ENCODE assay signal across 15 cellular contexts in genomic region chr9:106588601-106589000, GRCh38.
DNase-seq lines count a peak whose midpoint lies in the region; ATAC-seq and TF ChIP-seq lines count a peak whose summit lies in the region.
"Had no signal": no experiment of that assay in that cellular context is flagged by ENCODE, and none has a peak within 500 bp of the region (broad histone marks: within the 10 kb centered on the region; RNA-seq: fewer than 3 reads in every experiment).

No MANE protein-coding gene starts in this region.

- no peaks in the 10 kb centered on the region for H3K36me3 ChIP-seq in HCT116 (ENCODE audit: control insufficient read depth in 1 of 2, insufficient read depth in 2 of 2, low read length in 2 of 2)
- no peaks in the 10 kb centered on the region for H3K36me3 ChIP-seq in psoas muscle (ENCODE audit: insufficient read depth in 1 of 2, low read depth in 1 of 2)
- H3K36me3 ChIP-seq: heart left ventricle had no signal

- H3K9me3 ChIP-seq in HCT116 (ENCODE audit: control insufficient read depth in 1 of 2, insufficient read depth in 1 of 2, low read depth in 1 of 2, low read length in 2 of 2) (no peaks in the 10 kb centered on the region), psoas muscle (no peaks in the 10 kb centered on the region)
- H3K9me3 ChIP-seq: body of pancreas had no signal

- no peak overlapping the region for H3K9ac ChIP-seq in HCT116 (ENCODE audit: low read length)

- no peaks in the 10 kb centered on the region for H4K20me1 ChIP-seq in HCT116 (ENCODE audit: insufficient read depth)

- BruUV-seq in HCT116 (replicated peaks; lab: Mats Ljungman, UMichigan), result no TSS peak

- TF ChIP-seq POLR2A in HCT116 (IDR thresholded peaks at IDR 0.05; ENCODE audit: borderline replicate concordance, extremely low read depth, insufficient read depth, insufficient read length), result no peak

- H2AFZ ChIP-seq in HCT116 (ENCODE audit: low read depth, low read length, poor library complexity, severe bottlenecking), result peak overlapping the region; percentile 80

- CTCF ChIA-PET in HCT116 (lab: Charles Lee), result no interaction called here

- peak overlapping the region; percentile 52 for H3K4me2 ChIP-seq in HCT116 (ENCODE audit: low read length)

- H3K4me3 ChIP-seq in HCT116 (replicated peaks in 1 of 2; ENCODE audit: low read depth in 1 of 2, low read length in 2 of 2), result no peak overlapping the region
- no peak overlapping the region for H3K4me3 ChIP-seq in psoas muscle
- H3K4me3 ChIP-seq: body of pancreas, heart left ventricle had no signal

- DNase-seq in HCT116 (ENCODE audit: low read depth, low spot score) (peak; percentile 18), SW480 (ENCODE audit: low spot score) (peak; percentile 27), foreskin keratinocyte (peak; percentile 96 to 98), psoas muscle (no peak), C1 segment of cervical spinal cord (lab: John Stamatoyannopoulos, UW) (no peak), cerebellar nuclear complex (lab: John Stamatoyannopoulos, UW) (no peak), NCI-H1930 (lab: John Stamatoyannopoulos, UW) (no peak), NCI-H446 (lab: John Stamatoyannopoulos, UW) (no peak)
- DNase-seq: activated CD4-positive, alpha-beta T cell treated with anti-CD3 and anti-CD28 coated beads for 1 hour; activated T-cell treated with anti-CD3 and anti-CD28 coated beads, Interleukin-2, amount 50 U/mL, for 48 hours; body of pancreas; effector memory CD4-positive, alpha-beta T cell; heart left ventricle; KBM-7; left ventricle myocardium superior had no signal

- TF ChIP-seq CTCF in HCT116 (IDR thresholded peaks at IDR 0.05 in 2 of 3, conservative IDR thresholded peaks at IDR 0.05 in 1 of 3; ENCODE audit: borderline replicate concordance in 1 of 3, insufficient read depth in 1 of 3, low read depth in 2 of 3, low read length in 2 of 3), result no peak
- TF ChIP-seq CTCF in foreskin keratinocyte (conservative IDR thresholded peaks at IDR 0.05), result no peak
- no peak for TF ChIP-seq CTCF in psoas muscle (IDR thresholded peaks at IDR 0.05)

- H3K9me2 ChIP-seq in HCT116 (ENCODE audit: insufficient read depth), result no peaks in the 10 kb centered on the region

- TF ChIP-seq RAD21 in HCT116 (IDR thresholded peaks at IDR 0.05; ENCODE audit: low read depth), result no peak

- POLR2A ChIA-PET in HCT116 (lab: Charles Lee), result no interaction called here

- H3K27me3 ChIP-seq in HCT116 (ENCODE audit: insufficient read depth, low read length) (no peaks in the 10 kb centered on the region), foreskin keratinocyte (no peaks in the 10 kb centered on the region), psoas muscle (ENCODE audit: insufficient read depth in 3 of 3, low read length in 2 of 3) (no peaks in the 10 kb centered on the region)
- H3K27me3 ChIP-seq: body of pancreas, heart left ventricle had no signal

- peaks cover 4 to 11% of the 10 kb centered on the region in 2 experiments for H3K4me1 ChIP-seq in HCT116 (ENCODE audit: control insufficient read depth in 1 of 2, insufficient read depth in 2 of 2, low read length in 2 of 2)
- peaks cover 42% of the 10 kb centered on the region for H3K4me1 ChIP-seq in foreskin keratinocyte
- H3K4me1 ChIP-seq in psoas muscle, result no peaks in the 10 kb centered on the region
- H3K4me1 ChIP-seq: body of pancreas, heart left ventricle had no signal

- no peaks in the 10 kb centered on the region for H3K79me2 ChIP-seq in HCT116 (ENCODE audit: insufficient read depth, low read length)

- intact Hi-C loops in HCT116 (cut with micrococcal nuclease), result no loop called here
- intact Hi-C loops in psoas muscle (cut with DNase I), result no loop called here

- RAD21 ChIA-PET in HCT116 (lab: Charles Lee; ENCODE audit: low non-redundant PET in 1 of 2, low total read pairs in 2 of 2, uncharacterized antibody in 2 of 2, unreplicated experiment in 2 of 2), result no interaction called here

- ATAC-seq in HCT116 (peak; percentile 79), foreskin keratinocyte (peak; percentile 84), psoas muscle (peak; percentile 39 to 73 (median 56))
- ATAC-seq: body of pancreas, left ventricle myocardium superior had no signal

- WGBS in psoas muscle, 3 donors, result 31 to 51% (median 37%) methylated on average over 5 of the region's 5 CpGs

- H3K27ac ChIP-seq in HCT116 (ENCODE audit: low read depth, low read length), result no peak overlapping the region
- peak overlapping the region; percentile 79 for H3K27ac ChIP-seq in foreskin keratinocyte
- no peak overlapping the region for H3K27ac ChIP-seq in psoas muscle
- H3K27ac ChIP-seq: body of pancreas, heart left ventricle had no signal

TF ChIP-seq in HCT116, 20 proteins besides CTCF, POLR2A, EP300 and RAD21:
- TF ChIP-seq SP1 (IDR thresholded peaks at IDR 0.05; ENCODE audit: low read depth) (no peak), EZH2 (IDR thresholded peaks at IDR 0.05) (no peak), EZH2phosphoT487 (IDR thresholded peaks at IDR 0.05; ENCODE audit: borderline replicate concordance) (no peak), FOSL1 (IDR thresholded peaks at IDR 0.05; ENCODE audit: low read depth) (peak; percentile 22; the same call in 1 of the 2 replicates), YY1 (IDR thresholded peaks at IDR 0.05; ENCODE audit: extremely low read depth, insufficient replicate concordance, low read depth, low read length) (no peak), SIN3A (IDR thresholded peaks at IDR 0.05; ENCODE audit: low read depth) (no peak)

Comparison
In these comparisons a context has a peak if more than half of its experiments do, and no peak if none do; other contexts are left out.
1. DNase-seq: peak in HCT116 (single experiment), SW480 (single experiment) and foreskin keratinocyte (2 of 2); none in psoas muscle (0 of 2), C1 segment of cervical spinal cord (0 of 14), cerebellar nuclear complex (0 of 2), NCI-H1930 (0 of 2) and NCI-H446 (0 of 2).
2. Peak in every context shown above with its lines, with median percentiles within 50 percentile points of each other: ATAC-seq.